8 cellular contexts compared by ENCODE assay signal in the genomic region with DNA sequence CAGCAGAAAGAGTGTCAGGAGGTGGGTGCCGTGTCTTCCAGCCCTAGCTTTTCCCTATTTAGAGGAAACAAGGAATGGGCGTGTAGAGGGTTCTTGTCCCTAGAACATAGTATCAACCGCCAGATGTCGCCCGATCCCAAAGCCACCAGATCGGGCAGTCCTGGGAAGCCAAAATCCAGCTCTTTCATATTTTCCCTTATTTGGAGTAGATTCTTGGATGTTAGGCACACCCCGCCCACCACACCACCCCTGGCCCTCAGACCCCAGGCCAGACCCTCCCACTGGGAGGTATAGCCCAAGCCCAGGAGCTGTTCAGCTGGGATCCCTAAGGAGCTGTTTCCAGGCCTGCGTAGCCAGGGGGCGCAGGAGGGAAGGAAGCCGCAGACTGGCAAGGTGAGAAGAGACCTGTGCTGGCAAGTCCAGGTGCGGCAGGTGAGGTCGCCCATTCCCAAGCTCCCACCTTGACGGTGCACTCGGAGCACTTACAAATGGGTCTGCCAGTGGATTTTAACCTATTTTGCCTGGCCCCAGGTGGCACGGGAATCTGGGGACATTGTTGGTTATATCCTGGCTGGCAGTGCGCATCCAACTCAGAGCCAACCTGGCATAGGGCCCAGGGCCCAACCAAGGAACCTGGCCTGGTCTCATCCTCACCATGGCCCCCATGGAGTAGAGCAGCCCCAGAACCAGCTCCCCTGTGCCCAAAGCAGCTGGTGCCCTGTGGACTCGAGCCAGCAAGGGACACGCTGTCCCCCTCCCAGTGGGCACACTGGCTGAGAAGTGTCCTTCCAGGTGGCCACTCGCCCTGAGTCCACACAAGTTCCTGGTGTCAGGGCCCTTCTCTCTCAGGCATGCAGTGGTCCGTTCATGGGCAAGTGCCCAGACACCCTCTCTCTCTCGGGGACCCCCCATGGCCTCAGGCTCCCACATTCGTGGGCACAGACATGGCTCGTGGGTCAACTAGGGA. TPM values are rescaled to one million over a fixed set of nuclear protein-coding genes. Genes with fewer than 3 reads are reported as not detected.
DNase-seq lines count a peak whose midpoint lies in the region; ATAC-seq and TF ChIP-seq lines count a peak whose summit lies in the region.

No MANE protein-coding gene starts in this region.

- H2AFZ ChIP-seq in ACC112 (ENCODE audit: low read length, unreplicated experiment), result no peak overlapping the region

- DNase-seq in GM04504 (ENCODE audit: low read depth), result peak; percentile 47
- DNase-seq in NCI-H2029 (lab: John Stamatoyannopoulos, UW), result peak; percentile 81
- DNase-seq in activated naive CD8-positive, alpha-beta T cell treated with anti-CD3 and anti-CD28 coated beads, Interleukin-2, amount 10 ng/mL, durations not matched to agents 7 days and 5 days, result no peak
- peak; percentile 64 to 83 for DNase-seq in cardiac muscle cell (ENCODE audit: low read depth in 1 of 2, low spot score in 1 of 2)
- peak; percentile 60 for DNase-seq in pons (ENCODE audit: low spot score)
- DNase-seq in stimulated activated CD4-positive, alpha-beta T cell treated with anti-CD3 and anti-CD28 coated beads, Interleukin-4, amount 100 ng/mL, for 1 hour, result no peak

- TF ChIP-seq CTCF in cardiac muscle cell (IDR thresholded peaks at IDR 0.05; ENCODE audit: low read depth, low read length), result peak; percentile 55

- POLR2A ChIA-PET in activated naive CD8-positive, alpha-beta T cell treated with anti-CD3 and anti-CD28 coated beads, Interleukin-2, amount 10 ng/mL, durations not matched to agents 7 days and 5 days (lab: Charles Lee), result interaction anchor here (0.7 to 1.2 kb wide), 3 partner anchors 25 to 116 kb away, joined by 3 to 5 read pairs (median 4); partner anchors contain the start of gene RPL10

- H3K4me1 ChIP-seq in ACC112 (ENCODE audit: control insufficient read depth, insufficient read depth, low read length, unreplicated experiment) (peaks cover 11% of the 10 kb centered on the region), cardiac muscle cell (ENCODE audit: low read depth) (peaks cover 16% of the 10 kb centered on the region)

- ATAC-seq in activated naive CD8-positive, alpha-beta T cell treated with anti-CD3 and anti-CD28 coated beads, Interleukin-2, amount 10 ng/mL, durations not matched to agents 7 days and 5 days (ENCODE audit: low read depth), result no peak
- ATAC-seq in GM18867 (IDR thresholded peaks at IDR 0.05; ENCODE audit: unreplicated experiment), result no peak

- peaks cover 11% of the 10 kb centered on the region for H3K4me1 Mint-ChIP-seq in activated naive CD8-positive, alpha-beta T cell treated with anti-CD3 and anti-CD28 coated beads, Interleukin-2, amount 10 ng/mL, durations not matched to agents 7 days and 5 days

- no peaks in the 10 kb centered on the region for H3K27me3 Mint-ChIP-seq in activated naive CD8-positive, alpha-beta T cell treated with anti-CD3 and anti-CD28 coated beads, Interleukin-2, amount 10 ng/mL, durations not matched to agents 7 days and 5 days

- H3K27ac Mint-ChIP-seq in activated naive CD8-positive, alpha-beta T cell treated with anti-CD3 and anti-CD28 coated beads, Interleukin-2, amount 10 ng/mL, durations not matched to agents 7 days and 5 days, result peak overlapping the region; percentile 42

- H3K36me3 ChIP-seq in ACC112 (ENCODE audit: insufficient read depth, low read length) (peaks cover 5% of the 10 kb centered on the region; the same call in 1 of the 2 replicates), cardiac muscle cell (peaks cover 2% of the 10 kb centered on the region)

- no peaks in the 10 kb centered on the region for H3K27me3 ChIP-seq in ACC112 (ENCODE audit: insufficient read depth, low read length)
- no peaks in the 10 kb centered on the region for H3K27me3 ChIP-seq in cardiac muscle cell

- H3K79me2 ChIP-seq in ACC112 (ENCODE audit: control insufficient read depth, insufficient read depth, low read length, unreplicated experiment), result peaks cover 36% of the 10 kb centered on the region

- peak overlapping the region; percentile 78 for H3K4me3 Mint-ChIP-seq in activated naive CD8-positive, alpha-beta T cell treated with anti-CD3 and anti-CD28 coated beads, Interleukin-2, amount 10 ng/mL, durations not matched to agents 7 days and 5 days

- no peaks in the 10 kb centered on the region for H3K36me3 Mint-ChIP-seq in activated naive CD8-positive, alpha-beta T cell treated with anti-CD3 and anti-CD28 coated beads, Interleukin-2, amount 10 ng/mL, durations not matched to agents 7 days and 5 days

- peak overlapping the region; percentile 77 for H3K4me3 ChIP-seq in ACC112 (ENCODE audit: low read depth, low read length)
- H3K4me3 ChIP-seq in cardiac muscle cell, result peak overlapping the region; percentile 24

- no peaks in the 10 kb centered on the region for H3K9me3 ChIP-seq in cardiac muscle cell (ENCODE audit: low read depth)

- H3K27ac ChIP-seq in ACC112 (ENCODE audit: low read depth, low read length) (peak overlapping the region; percentile 41), cardiac muscle cell (peak overlapping the region; percentile 93)

- no peaks in the 10 kb centered on the region for H3K9me3 Mint-ChIP-seq in activated naive CD8-positive, alpha-beta T cell treated with anti-CD3 and anti-CD28 coated beads, Interleukin-2, amount 10 ng/mL, durations not matched to agents 7 days and 5 days

RNA-seq across cellular contexts. Expression of gene FLNA, which starts 0.8 kb away (rescaled TPM):
- total RNA-seq in activated naive CD8-positive, alpha-beta T cell treated with anti-CD3 and anti-CD28 coated beads, Interleukin-2, amount 10 ng/mL, durations not matched to agents 7 days and 5 days, result 100 to 1,000 TPM; 985 to 994 TPM
- total RNA-seq in cardiac muscle cell, result 405 and 447 TPM in 2 replicates
- polyA plus RNA-seq in cardiac muscle cell, result 250 and 341 TPM in 2 replicates

RNA-seq across cellular contexts. Expression of gene EMD, which starts 5.5 kb away (rescaled TPM):
- total RNA-seq in activated naive CD8-positive, alpha-beta T cell treated with anti-CD3 and anti-CD28 coated beads, Interleukin-2, amount 10 ng/mL, durations not matched to agents 7 days and 5 days, result 10 to 100 TPM; 66.1 to 68.1 TPM
- 56.9 and 66.2 TPM in 2 replicates for total RNA-seq in cardiac muscle cell
- 77.7 and 91.2 TPM in 2 replicates for polyA plus RNA-seq in cardiac muscle cell

RNA-seq across cellular contexts. Expression of gene RPL10, which starts 24.6 kb away (rescaled TPM):
- total RNA-seq in activated naive CD8-positive, alpha-beta T cell treated with anti-CD3 and anti-CD28 coated beads, Interleukin-2, amount 10 ng/mL, durations not matched to agents 7 days and 5 days, result 1,000 to 10,000 TPM; 2,867 to 2,975 TPM
- total RNA-seq in cardiac muscle cell, result 2,299 and 4,006 TPM in 2 replicates
- 1,000 and 1,150 TPM in 2 replicates for polyA plus RNA-seq in cardiac muscle cell

RNA-seq across cellular contexts. Expression of gene DNASE1L1, which starts 35.4 kb away (rescaled TPM):
- total RNA-seq in activated naive CD8-positive, alpha-beta T cell treated with anti-CD3 and anti-CD28 coated beads, Interleukin-2, amount 10 ng/mL, durations not matched to agents 7 days and 5 days, result 10 to 100 TPM; 20.5 to 26.2 TPM
- total RNA-seq in cardiac muscle cell, result 34.3 and 40.4 TPM in 2 replicates
- 24.8 and 26.1 TPM in 2 replicates for polyA plus RNA-seq in cardiac muscle cell

RNA-seq across cellular contexts. Expression of gene TAFAZZIN, which starts 37.7 kb away (rescaled TPM):
- total RNA-seq in activated naive CD8-positive, alpha-beta T cell treated with anti-CD3 and anti-CD28 coated beads, Interleukin-2, amount 10 ng/mL, durations not matched to agents 7 days and 5 days, result 10 to 100 TPM; 94.7 to 95.3 TPM
- 37.4 and 52.1 TPM in 2 replicates for total RNA-seq in cardiac muscle cell
- 59.7 and 65.0 TPM in 2 replicates for polyA plus RNA-seq in cardiac muscle cell

Comparison
In these comparisons a context has a peak if more than half of its experiments do, and no peak if none do; other contexts are left out.
1. DNase-seq: peak in GM04504 (single experiment), NCI-H2029 (single experiment), cardiac muscle cell (2 of 2) and pons (single experiment); none in activated naive CD8-positive, alpha-beta T cell treated with anti-CD3 and anti-CD28 coated beads, Interleukin-2, amount 10 ng/mL, durations not matched to agents 7 days and 5 days (single experiment) and stimulated activated CD4-positive, alpha-beta T cell treated with anti-CD3 and anti-CD28 coated beads, Interleukin-4, amount 100 ng/mL, for 1 hour (single experiment).